Comparison of ENCODE assay signal across 15 cellular contexts in the genomic region with DNA sequence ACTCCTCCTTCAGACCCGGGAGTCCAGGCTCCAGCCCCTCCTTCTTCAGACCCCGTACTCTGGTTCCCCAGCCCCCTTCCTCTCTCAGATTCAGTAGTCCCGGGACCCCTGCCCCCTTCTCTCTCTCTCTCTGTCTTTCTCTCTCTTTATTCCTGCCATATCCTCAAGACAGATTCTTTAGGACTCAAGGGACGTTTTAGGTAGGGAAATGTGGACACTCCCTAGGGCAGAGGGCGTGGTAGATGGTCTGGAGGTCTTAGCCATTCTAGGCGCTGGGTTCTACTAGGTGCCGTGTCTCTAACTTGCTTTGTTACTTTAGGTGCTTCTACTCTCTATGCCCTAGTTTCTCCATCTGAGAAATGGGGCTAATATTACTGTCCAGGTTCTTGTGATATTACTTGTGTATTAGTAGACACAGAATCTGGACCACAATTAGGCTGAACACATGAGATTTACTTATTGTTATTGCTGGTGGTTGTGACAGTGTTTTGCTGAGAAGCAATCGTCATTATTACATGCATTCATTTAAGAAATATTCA. TPM values are rescaled to one million over a fixed set of nuclear protein-coding genes. Genes with fewer than 3 reads are reported as not detected.
DNase-seq lines count a peak whose midpoint lies in the region; TF ChIP-seq lines count a peak whose summit lies in the region.
"Had no signal": no experiment of that assay in that cellular context is flagged by ENCODE, and none has a peak within 500 bp of the region (broad histone marks: within the 10 kb centered on the region; RNA-seq: fewer than 3 reads in every experiment).

No MANE protein-coding gene starts in this region.

- intact Hi-C loops in mammary epithelial cell (cut with micrococcal nuclease): no loop called here

- H3K27me3 ChIP-seq in HUES64 (ENCODE audit: insufficient read depth, low read length) (no peaks in the 10 kb centered on the region), mammary epithelial cell (ENCODE audit: insufficient read depth, low read length) (no peaks in the 10 kb centered on the region)
- H3K27me3 ChIP-seq: dorsolateral prefrontal cortex, sigmoid colon, SJCRH30 had no signal

- no peak for DNase-seq in T-helper 2 cell treated with Interferon-gamma antibody and Interleukin-4, amounts not matched to agents 5 μg/mL and 100 μg/mL, for 36 hours (ENCODE audit: low spot score)
- DNase-seq in T-helper 2 cell (no peak), mammary epithelial cell (no peak), neural crest cell (ENCODE audit: low read depth, low spot score) (no peak), anterior cingulate cortex (lab: John Stamatoyannopoulos, UW) (no peak), RKO (ENCODE audit: low spot score) (no peak), medulla oblongata (ENCODE audit: extremely low spot score) (no peak)
- DNase-seq: activated T-cell treated with anti-CD3 and anti-CD28 coated beads for 4 hours; left ventricle myocardium superior; sigmoid colon; SJCRH30; stimulated activated CD4-positive, alpha-beta T cell treated with anti-CD3 and anti-CD28 coated beads, Interleukin-4, amount 100 ng/mL, for 4 hours had no signal

- no peaks in the 10 kb centered on the region for H4K20me1 ChIP-seq in mammary epithelial cell (ENCODE audit: insufficient read depth, low read length)

- no peaks in the 10 kb centered on the region for H3K27me3 Mint-ChIP-seq in T-helper 2 cell treated with Interferon-gamma antibody and Interleukin-4, amounts not matched to agents 5 μg/mL and 100 μg/mL, for 36 hours (ENCODE audit: low read depth)
- no peaks in the 10 kb centered on the region for H3K27me3 Mint-ChIP-seq in neural crest cell (ENCODE audit: low read depth)

- CTCF ChIA-PET in mammary epithelial cell (lab: Charles Lee; ENCODE audit: low non-redundant PET): no interaction called here

- H3K36me3 ChIP-seq in HUES64 (ENCODE audit: insufficient read depth, low read length) (no peaks in the 10 kb centered on the region), mammary epithelial cell (ENCODE audit: insufficient read depth, low read length) (no peaks in the 10 kb centered on the region)
- H3K36me3 ChIP-seq: sigmoid colon, SJCRH30 had no signal

- BruUV-seq in mammary epithelial cell (replicated peaks; lab: Mats Ljungman, UMichigan): no TSS peak

- H3K4me1 Mint-ChIP-seq in T-helper 2 cell treated with Interferon-gamma antibody and Interleukin-4, amounts not matched to agents 5 μg/mL and 100 μg/mL, for 36 hours (ENCODE audit: low read depth): peaks cover 34% of the 10 kb centered on the region
- peaks cover 29% of the 10 kb centered on the region for H3K4me1 Mint-ChIP-seq in neural crest cell

- H3K4me2 ChIP-seq in mammary epithelial cell (ENCODE audit: insufficient read depth, low read depth, low read length): no peak overlapping the region

- H3K27ac Mint-ChIP-seq in T-helper 2 cell treated with Interferon-gamma antibody and Interleukin-4, amounts not matched to agents 5 μg/mL and 100 μg/mL, for 36 hours: peak overlapping the region; percentile 82
- H3K27ac Mint-ChIP-seq in neural crest cell (ENCODE audit: unreplicated experiment): no peak overlapping the region

- H3K4me3 Mint-ChIP-seq in T-helper 2 cell treated with Interferon-gamma antibody and Interleukin-4, amounts not matched to agents 5 μg/mL and 100 μg/mL, for 36 hours: peak overlapping the region; percentile 47
- peak overlapping the region; percentile 38 for H3K4me3 Mint-ChIP-seq in neural crest cell

- H3K4me3 ChIP-seq in HUES64 (ENCODE audit: low read length) (peak overlapping the region; percentile 25; the same call in 1 of the 2 replicates), mammary epithelial cell (replicated peaks in 1 of 3; ENCODE audit: insufficient read depth in 1 of 3, low read depth in 2 of 3, low read length in 3 of 3) (no peak overlapping the region)
- H3K4me3 ChIP-seq: dorsolateral prefrontal cortex, sigmoid colon, SJCRH30 had no signal

- no peaks in the 10 kb centered on the region for H3K9me3 Mint-ChIP-seq in T-helper 2 cell treated with Interferon-gamma antibody and Interleukin-4, amounts not matched to agents 5 μg/mL and 100 μg/mL, for 36 hours
- peaks cover 4% of the 10 kb centered on the region for H3K9me3 Mint-ChIP-seq in neural crest cell

- no peak overlapping the region for H3K27ac ChIP-seq in HUES64 (ENCODE audit: low read depth, low read length)
- H3K27ac ChIP-seq in mammary epithelial cell (ENCODE audit: insufficient read depth, low read depth, low read length): no peak overlapping the region
- H3K27ac ChIP-seq: dorsolateral prefrontal cortex, sigmoid colon, SJCRH30 had no signal

- in situ Hi-C loops in mammary epithelial cell (cut with MboI; ENCODE audit: low sequenced_read_pairs in 2 of 2): no loop called here

- H3K79me2 ChIP-seq in mammary epithelial cell (ENCODE audit: insufficient read depth, low read length): no peaks in the 10 kb centered on the region

- H3K36me3 Mint-ChIP-seq in T-helper 2 cell treated with Interferon-gamma antibody and Interleukin-4, amounts not matched to agents 5 μg/mL and 100 μg/mL, for 36 hours (ENCODE audit: low read depth): no peaks in the 10 kb centered on the region
- no peaks in the 10 kb centered on the region for H3K36me3 Mint-ChIP-seq in neural crest cell (ENCODE audit: low read depth)

- H2AFZ ChIP-seq in mammary epithelial cell (ENCODE audit: low read depth, low read length): peak overlapping the region; percentile 26

- 66% methylated on average over 7 of the region's 8 CpGs for WGBS in HUES64
- WGBS in mammary epithelial cell (ENCODE audit: low coverage, missing lambda C conversion rate): 73% methylated on average over 8 of the region's 8 CpGs

- dilution Hi-C loops in mammary epithelial cell (cut with HindIII; ENCODE audit: low sequenced_read_pairs): no loop called here

- H3K9me3 ChIP-seq in HUES64 (ENCODE audit: insufficient read depth, low read depth, low read length) (no peaks in the 10 kb centered on the region), mammary epithelial cell (replicated peaks; ENCODE audit: insufficient read depth, low read length) (no peaks in the 10 kb centered on the region)
- H3K9me3 ChIP-seq: sigmoid colon, SJCRH30 had no signal

- H3K9ac ChIP-seq in HUES64 (ENCODE audit: low read depth, low read length) (no peak overlapping the region), mammary epithelial cell (ENCODE audit: insufficient read depth, low read length) (no peak overlapping the region)

- TF ChIP-seq CTCF in mammary epithelial cell (conservative IDR thresholded peaks at IDR 0.05 in 1 of 2, IDR thresholded peaks at IDR 0.05 in 1 of 2; ENCODE audit: extremely low read depth in 1 of 2, insufficient read depth in 1 of 2, low read depth in 1 of 2, low read length in 2 of 2) (no peak), neural crest cell (conservative IDR thresholded peaks at IDR 0.05) (no peak)

- H3K4me1 ChIP-seq in HUES64 (ENCODE audit: insufficient read depth, low read length): no peaks in the 10 kb centered on the region
- peaks cover 9% of the 10 kb centered on the region for H3K4me1 ChIP-seq in mammary epithelial cell (ENCODE audit: insufficient read depth, low read length)
- H3K4me1 ChIP-seq: SJCRH30 had no signal

RNA-seq across cellular contexts. Expression of gene C19orf84, which starts 0.8 kb away (rescaled TPM):
- polyA plus RNA-seq in HUES64 (2013, experiment 1 of 2): 1.3 TPM
- polyA plus RNA-seq in HUES64 (2013, experiment 2 of 2): 3.0 TPM
- not detected for total RNA-seq in mammary epithelial cell
- polyA plus RNA-seq in mammary epithelial cell: not detected
- not detected for polyA minus RNA-seq in mammary epithelial cell
- 0.23 and 0.50 TPM in 2 replicates for total RNA-seq in neural crest cell
- total RNA-seq: aorta, left ventricle myocardium superior, sigmoid colon, SJCRH30 had no signal
- polyA plus RNA-seq: aorta had no signal

RNA-seq across cellular contexts. Expression of gene LIM2, which starts 3.4 kb away (rescaled TPM):
- not detected for polyA plus RNA-seq in HUES64 (2013, experiment 1 of 2)
- not detected for polyA plus RNA-seq in HUES64 (2013, experiment 2 of 2)
- total RNA-seq in mammary epithelial cell (not detected), neural crest cell (not detected in 2 replicates)
- not detected for polyA plus RNA-seq in mammary epithelial cell
- not detected for polyA minus RNA-seq in mammary epithelial cell
- total RNA-seq: aorta, dorsolateral prefrontal cortex, left ventricle myocardium superior, sigmoid colon, SJCRH30 had no signal
- polyA plus RNA-seq: aorta, sigmoid colon had no signal

RNA-seq across cellular contexts. Expression of gene NKG7, which starts 18.7 kb away (rescaled TPM):
- not detected for polyA plus RNA-seq in HUES64 (2013, experiment 1 of 2)
- polyA plus RNA-seq in HUES64 (2013, experiment 2 of 2): not detected
- total RNA-seq in mammary epithelial cell (not detected), neural crest cell (not detected in 2 replicates)
- polyA plus RNA-seq in mammary epithelial cell: not detected
- polyA minus RNA-seq in mammary epithelial cell: not detected
- total RNA-seq: SJCRH30 had no signal

RNA-seq across cellular contexts. Expression of gene CLDND2, which starts 22.3 kb away (rescaled TPM):
- 0.75 TPM for polyA plus RNA-seq in HUES64 (2013, experiment 1 of 2)
- polyA plus RNA-seq in HUES64 (2013, experiment 2 of 2): 1.1 TPM
- not detected for total RNA-seq in mammary epithelial cell
- polyA plus RNA-seq in mammary epithelial cell: not detected
- polyA minus RNA-seq in mammary epithelial cell: not detected
- total RNA-seq in neural crest cell: 0.84 and 1.1 TPM in 2 replicates
- total RNA-seq: left ventricle myocardium superior, sigmoid colon, SJCRH30 had no signal

RNA-seq across cellular contexts. Expression of gene ETFB, which starts 25.0 kb away (rescaled TPM):
- polyA plus RNA-seq in HUES64 (2013, experiment 1 of 2): 39.9 TPM
- polyA plus RNA-seq in HUES64 (2013, experiment 2 of 2): 39.1 TPM
- total RNA-seq in mammary epithelial cell: 10 to 100 TPM; 48.3 to 82.5 TPM
- 147 TPM for polyA plus RNA-seq in mammary epithelial cell
- 94.4 TPM for polyA minus RNA-seq in mammary epithelial cell
- 41.1 and 42.4 TPM in 2 replicates for total RNA-seq in neural crest cell
